20 cellular contexts compared by ENCODE assay signal in genomic region chr21:28138272-28138671, GRCh38.
"Had no signal": no experiment of that assay in that cellular context is flagged by ENCODE, and none has a peak within 500 bp of the region (broad histone marks: within the 10 kb centered on the region; RNA-seq: fewer than 3 reads in every experiment).

No MANE protein-coding gene starts in this region.

- ATAC-seq: activated CD8-positive, alpha-beta memory T cell treated with anti-CD3 and anti-CD28 coated beads, Interleukin-2, amount 10 ng/mL, durations not matched to agents 7 days and 5 days; activated T-helper 17 cell treated with anti-CD3 and anti-CD28 coated beads, Interleukin-2, amount 50 U/mL, for 72 hours; esophagus mucosa; left cardiac atrium; naive thymus-derived CD8-positive, alpha-beta T cell; stimulated activated naive CD8-positive, alpha-beta T cell treated with anti-CD3 and anti-CD28 coated beads, Interleukin-15, Interleukin-2, amounts not matched to agents 100 U/mL and 50 U/mL, for 24 hours had no signal

- H3K27ac ChIP-seq: right atrium auricular region, tibial artery had no signal

- DNase-seq: activated B cell treated with CpG ODN at 0.5 μM for 24 hours; activated CD4-positive, alpha-beta memory T cell treated with anti-CD3 and anti-CD28 coated beads, Interleukin-2, amount 10 ng/mL, durations not matched to agents 7 days and 5 days; activated CD4-positive, alpha-beta T cell treated with anti-CD3 and anti-CD28 coated beads for 4 hours; activated CD8-positive, alpha-beta memory T cell treated with anti-CD3 and anti-CD28 coated beads, Interleukin-2, amount 10 ng/mL, durations not matched to agents 7 days and 5 days; activated naive CD4-positive, alpha-beta T cell treated with Interleukin-2 at 50 U/mL for 16 hours; activated naive CD8-positive, alpha-beta T cell treated with anti-CD3 and anti-CD28 coated beads, Interleukin-2, amount 10 ng/mL, durations not matched to agents 7 days and 5 days; cortex of kidney; effector CD4-positive, alpha-beta T cell; foreskin fibroblast; left cardiac atrium; mesendoderm; naive thymus-derived CD8-positive, alpha-beta T cell; stimulated activated CD4-positive, alpha-beta T cell treated with anti-CD3 and anti-CD28 coated beads, Interleukin-2, amount 100 ng/mL, for 24 hours; stimulated activated naive CD8-positive, alpha-beta T cell treated with anti-CD3 and anti-CD28 coated beads, Interleukin-15, Interleukin-2, amounts not matched to agents 100 U/mL and 50 U/mL, for 24 hours; substantia nigra; tibial artery had no signal

- H3K4me3 ChIP-seq: prostate gland, right atrium auricular region, tibial artery had no signal

- H3K4me1 ChIP-seq: prostate gland, right atrium auricular region, tibial artery had no signal

- H3K36me3 ChIP-seq: prostate gland, right atrium auricular region, tibial artery had no signal

- H3K9me3 ChIP-seq: prostate gland had no signal

- H3K27me3 ChIP-seq: right atrium auricular region, tibial artery had no signal
